In genomic region chr7:151897951-151898686, GRCh38 we compare ENCODE assay signal across 21 cellular contexts. TPM values are rescaled to one million over a fixed set of nuclear protein-coding genes. Genes with fewer than 3 reads are reported as not detected.
DNase-seq lines count a peak whose midpoint lies in the region; ATAC-seq, FAIRE-seq and TF ChIP-seq lines count a peak whose summit lies in the region.
"Had no signal": no experiment of that assay in that cellular context is flagged by ENCODE, and none has a peak within 500 bp of the region (broad histone marks: within the 10 kb centered on the region; RNA-seq: fewer than 3 reads in every experiment).

No MANE protein-coding gene starts in this region.

- WGBS in sigmoid colon, 2 donors = 88 to 93% methylated on average over 18 of the region's 18 CpGs

- no peaks in the 10 kb centered on the region for H3K9me3 ChIP-seq in colonic mucosa
- no peaks in the 10 kb centered on the region for H3K9me3 ChIP-seq in kidney (ENCODE audit: control insufficient read depth in 1 of 2, low read length in 2 of 2)
- H3K9me3 ChIP-seq in sigmoid colon = no peaks in the 10 kb centered on the region
- H3K9me3 ChIP-seq: MG63, Peyer's patch had no signal

- no peak for TF ChIP-seq EP300 in sigmoid colon (IDR thresholded peaks at IDR 0.05)

- ATAC-seq in HG02981 (IDR thresholded peaks at IDR 0.05; ENCODE audit: unreplicated experiment) (no peak), HG03045 (IDR thresholded peaks at IDR 0.05; ENCODE audit: unreplicated experiment) (no peak)
- ATAC-seq: Right ventricle myocardium inferior had no signal

- no peak for TF ChIP-seq POLR2A in sigmoid colon (IDR thresholded peaks at IDR 0.05)

- H3K4me3 ChIP-seq in colonic mucosa = no peak overlapping the region
- no peak overlapping the region for H3K4me3 ChIP-seq in kidney (ENCODE audit: low read length in 2 of 2)
- H3K4me3 ChIP-seq in sigmoid colon = no peak overlapping the region
- H3K4me3 ChIP-seq: MG63, Peyer's patch had no signal

- H3K27ac ChIP-seq in colonic mucosa (no peak overlapping the region), kidney (ENCODE audit: low read depth in 2 of 2, low read length in 2 of 2) (no peak overlapping the region), sigmoid colon (no peak overlapping the region)
- H3K27ac ChIP-seq: Peyer's patch had no signal

- no peak for FAIRE-seq in kidney (lab: Jason Lieb, UNC)
- FAIRE-seq: D721Med had no signal

- H3K9ac ChIP-seq in colonic mucosa (ENCODE audit: low read depth in 2 of 2, low read length in 2 of 2) (no peak overlapping the region), kidney (ENCODE audit: low read length in 2 of 2) (no peak overlapping the region)

- intact Hi-C loops in colonic mucosa (cut with DNase I) (no loop called here), kidney (cut with DNase I) (no loop called here), sigmoid colon (cut with DNase I) (no loop called here)

- DNase-seq in NCI-H69 (lab: John Stamatoyannopoulos, UW) (peak; percentile 37), colonic mucosa (peak; percentile 17), kidney (peak; percentile 48), sigmoid colon (peak; percentile 56), foreskin melanocyte (no peak)
- DNase-seq: C1 segment of cervical spinal cord; CD8-positive, alpha-beta memory T cell; Kasumi-1; MG63; NCI-H1048; NCI-H1436; NCI-H1930; NCI-H446 treated with DMSO at 0.1 percent for 48 hours; Peyer's patch had no signal

- H3K4me1 ChIP-seq in colonic mucosa = peaks cover 10% of the 10 kb centered on the region
- peaks cover 0 to 3% of the 10 kb centered on the region in 2 donors for H3K4me1 ChIP-seq in kidney (ENCODE audit: control insufficient read depth in 1 of 2, insufficient read depth in 1 of 2, low read depth in 1 of 2, low read length in 2 of 2)
- no peaks in the 10 kb centered on the region for H3K4me1 ChIP-seq in sigmoid colon

- H3K27me3 ChIP-seq in colonic mucosa (no peaks in the 10 kb centered on the region), sigmoid colon (peaks cover 0 to 13% (median 0%) of the 10 kb centered on the region in 3 donors)
- H3K27me3 ChIP-seq: MG63, Peyer's patch had no signal

- TF ChIP-seq CTCF in colonic mucosa (IDR thresholded peaks at IDR 0.05) = no peak
- TF ChIP-seq CTCF in kidney (IDR thresholded peaks at IDR 0.05; ENCODE audit: borderline replicate concordance, extremely low read depth, insufficient read depth) = no peak
- no peak for TF ChIP-seq CTCF in sigmoid colon (IDR thresholded peaks at IDR 0.05)

- H3K36me3 ChIP-seq in colonic mucosa (no peaks in the 10 kb centered on the region), kidney (ENCODE audit: control insufficient read depth in 1 of 2, insufficient read depth in 2 of 2, low read length in 2 of 2) (no peaks in the 10 kb centered on the region), sigmoid colon (no peaks in the 10 kb centered on the region)
- H3K36me3 ChIP-seq: MG63, Peyer's patch had no signal

RNA-seq across cellular contexts. Expression of gene PRKAG2, which starts 21.2 kb away (rescaled TPM):
- total RNA-seq in colonic mucosa (10 to 100 TPM; 36.3 to 42.0 TPM), kidney (40.7 TPM), sigmoid colon (10 to 100 TPM; 37.1 to 51.2 (median 40.1) TPM)
- polyA plus RNA-seq in kidney (ENCODE audit: insufficient read depth, low read depth, low replicate concordance) (40.9 TPM), sigmoid colon (10 to 100 TPM; 19.2 to 31.9 (median 29.4) TPM)

RNA-seq across cellular contexts. Expression of gene GALNTL5, which starts 58.1 kb away (rescaled TPM):
- total RNA-seq in colonic mucosa = not detected
- total RNA-seq in kidney = not detected
- polyA plus RNA-seq in kidney (ENCODE audit: insufficient read depth, low read depth, low replicate concordance) = not detected
- not detected for total RNA-seq in sigmoid colon
- polyA plus RNA-seq in sigmoid colon = not detected
- total RNA-seq: CD8-positive, alpha-beta memory T cell; H4; Peyer's patch; Right ventricle myocardium inferior; SK-MEL-5 had no signal
- polyA plus RNA-seq: CD8-positive, alpha-beta memory T cell; IgD-negative memory B cell had no signal
